ENCODE assay signal across 8 cellular contexts in genomic region chr1:201649776-201650607, GRCh38.
DNase-seq lines count a peak whose midpoint lies in the region; ATAC-seq and TF ChIP-seq lines count a peak whose summit lies in the region.

No MANE protein-coding gene starts in this region.

- peak overlapping the region; percentile 74 for H3K9ac ChIP-seq in OCI-LY3 (ENCODE audit: low read length)

- H3K9me3 Mint-ChIP-seq in activated T-cell treated with anti-CD3 and anti-CD28 coated beads, Interleukin-2, amount 50 U/mL, for 24 hours = no peaks in the 10 kb centered on the region

- 14% methylated on average over 61 of the region's 61 CpGs for WGBS in esophagus, 2 donors

- no peaks in the 10 kb centered on the region for H3K36me3 Mint-ChIP-seq in activated T-cell treated with anti-CD3 and anti-CD28 coated beads, Interleukin-2, amount 50 U/mL, for 24 hours (ENCODE audit: low read depth)

- no peak for ATAC-seq in HG03457 (IDR thresholded peaks at IDR 0.05; ENCODE audit: unreplicated experiment)
- ATAC-seq in HG03139 (IDR thresholded peaks at IDR 0.05; ENCODE audit: unreplicated experiment) = no peak

- peak overlapping the region; percentile 85 for H3K4me3 ChIP-seq in OCI-LY3 (ENCODE audit: low read length)
- H3K4me3 ChIP-seq in esophagus (ENCODE audit: low read depth in 1 of 2, low read length in 2 of 2) = peak overlapping the region; percentile 54 to 64

- H3K4me1 ChIP-seq in OCI-LY3 (ENCODE audit: low read length) = peaks cover 25% of the 10 kb centered on the region
- H3K4me1 ChIP-seq in esophagus (ENCODE audit: control insufficient read depth in 2 of 2, insufficient read depth in 2 of 2, low read length in 1 of 2) = peaks cover 19 to 25% of the 10 kb centered on the region in 2 donors

- H3K27me3 Mint-ChIP-seq in activated T-cell treated with anti-CD3 and anti-CD28 coated beads, Interleukin-2, amount 50 U/mL, for 24 hours = peaks cover 50% of the 10 kb centered on the region

- no peak overlapping the region for H3K27ac Mint-ChIP-seq in activated T-cell treated with anti-CD3 and anti-CD28 coated beads, Interleukin-2, amount 50 U/mL, for 24 hours

- H3K4me2 ChIP-seq in OCI-LY3 (ENCODE audit: low read length) = peak overlapping the region; percentile 56

- TF ChIP-seq CTCF in OCI-LY3 (IDR thresholded peaks at IDR 0.05; ENCODE audit: low read depth, low read length) = no peak

- H3K4me1 Mint-ChIP-seq in activated T-cell treated with anti-CD3 and anti-CD28 coated beads, Interleukin-2, amount 50 U/mL, for 24 hours (ENCODE audit: low read depth) = peaks cover 4% of the 10 kb centered on the region

- peak overlapping the region; percentile 24 for H3K4me3 Mint-ChIP-seq in activated T-cell treated with anti-CD3 and anti-CD28 coated beads, Interleukin-2, amount 50 U/mL, for 24 hours

- peak overlapping the region; percentile 49; the same call in 1 of the 2 replicates for H2AFZ ChIP-seq in OCI-LY3 (ENCODE audit: low read depth, low read length)

- no peaks in the 10 kb centered on the region for H4K20me1 ChIP-seq in OCI-LY3 (ENCODE audit: insufficient read depth, low read length)

- H3K27me3 ChIP-seq in OCI-LY3 (ENCODE audit: low read depth, low read length) = peaks cover 4% of the 10 kb centered on the region; the same call in 1 of the 2 replicates
- no peaks in the 10 kb centered on the region for H3K27me3 ChIP-seq in esophagus (ENCODE audit: control insufficient read depth in 1 of 2, insufficient read depth in 2 of 2, low read length in 2 of 2)

- H3K9me3 ChIP-seq in OCI-LY3 (ENCODE audit: insufficient read depth, low read length) (no peaks in the 10 kb centered on the region), esophagus (ENCODE audit: control insufficient read depth in 2 of 2, insufficient read depth in 1 of 2, low read depth in 1 of 2, low read length in 1 of 2) (no peaks in the 10 kb centered on the region)

- no peak for DNase-seq in activated T-cell treated with anti-CD3 and anti-CD28 coated beads, Interleukin-2, amount 50 U/mL, for 24 hours
- no peak for DNase-seq in activated T-cell treated with anti-CD3 and anti-CD28 coated beads for 4 hours
- DNase-seq in midbrain (lab: John Stamatoyannopoulos, UW) = peak; percentile 81
- peak; percentile 93 for DNase-seq in ureter (ENCODE audit: low spot score)

- no peaks in the 10 kb centered on the region for H3K36me3 ChIP-seq in OCI-LY3 (replicated peaks; ENCODE audit: low read depth, low read length)
- H3K36me3 ChIP-seq in esophagus (ENCODE audit: control insufficient read depth in 2 of 2, insufficient read depth in 2 of 2, low read length in 1 of 2) = no peaks in the 10 kb centered on the region

- H3K27ac ChIP-seq in OCI-LY3 (ENCODE audit: low read length) (no peak overlapping the region), esophagus (ENCODE audit: low read depth in 2 of 2, low read length in 1 of 2) (peak overlapping the region; percentile 52 to 84)

- H3K79me2 ChIP-seq in OCI-LY3 (ENCODE audit: low read length) = no peaks in the 10 kb centered on the region

Comparison
In these comparisons a context has a peak if more than half of its experiments do, and no peak if none do; other contexts are left out.
1. DNase-seq: peak in midbrain (single experiment) and ureter (single experiment); none in activated T-cell treated with anti-CD3 and anti-CD28 coated beads, Interleukin-2, amount 50 U/mL, for 24 hours (single experiment) and activated T-cell treated with anti-CD3 and anti-CD28 coated beads for 4 hours (single experiment).